In the genomic region with DNA sequence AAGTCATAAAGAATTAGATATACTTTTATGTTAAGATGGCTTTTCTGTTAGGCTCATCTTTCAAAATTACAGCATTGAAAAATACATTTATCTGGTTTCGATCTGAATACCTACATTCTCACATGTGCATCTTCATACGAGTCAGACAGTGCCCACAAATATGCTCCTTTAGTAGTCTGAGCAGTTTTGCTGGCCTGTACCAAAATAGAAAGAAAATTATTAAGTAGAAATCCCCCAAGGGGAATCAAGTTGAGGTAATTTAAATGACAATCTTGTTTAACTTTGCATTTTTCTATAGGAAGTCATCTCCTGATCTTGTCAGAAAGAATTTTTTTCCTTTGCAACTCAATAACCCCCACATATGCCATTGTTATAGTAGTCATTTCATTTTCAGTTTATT, we compare ENCODE assay signal across 16 cellular contexts.
DNase-seq lines count a peak whose midpoint lies in the region; ATAC-seq and TF ChIP-seq lines count a peak whose summit lies in the region.
"Had no signal": no experiment of that assay in that cellular context is flagged by ENCODE, and none has a peak within 500 bp of the region (broad histone marks: within the 10 kb centered on the region; RNA-seq: fewer than 3 reads in every experiment).

No MANE protein-coding gene starts in this region.

- no peaks in the 10 kb centered on the region for H3K4me1 ChIP-seq in right atrium auricular region
- H3K4me1 ChIP-seq: A549, suprapubic skin had no signal

- DNase-seq in EH (ENCODE audit: low read depth) (peak; percentile 82), right atrium auricular region (ENCODE audit: low spot score) (no peak), NCI-H1105 (lab: John Stamatoyannopoulos, UW) (no peak), endothelial cell (ENCODE audit: low spot score) (no peak)
- DNase-seq: activated T-cell treated with anti-CD3 and anti-CD28 coated beads, Interleukin-2, amount 50 U/mL, for 24 hours; DMS53; NCI-H1048; NCI-H524; Right ventricle myocardium superior had no signal

- no peaks in the 10 kb centered on the region for H3K36me3 ChIP-seq in right atrium auricular region
- H3K36me3 ChIP-seq: suprapubic skin had no signal

- H3K36me3 Mint-ChIP-seq in endothelial cell (ENCODE audit: low read depth, unreplicated experiment) = no peaks in the 10 kb centered on the region

- H3K9me3 Mint-ChIP-seq in endothelial cell (ENCODE audit: unreplicated experiment) = no peaks in the 10 kb centered on the region

- peak; percentile 39 for ATAC-seq in GM19043 (IDR thresholded peaks at IDR 0.05; ENCODE audit: low read depth, unreplicated experiment)
- peak; percentile 65 for ATAC-seq in HG02763 (IDR thresholded peaks at IDR 0.05; ENCODE audit: unreplicated experiment)
- peak; percentile 88 for ATAC-seq in HG03520 (IDR thresholded peaks at IDR 0.05; ENCODE audit: unreplicated experiment)
- ATAC-seq in HG03045 (IDR thresholded peaks at IDR 0.05; ENCODE audit: unreplicated experiment) = no peak
- ATAC-seq: A549 had no signal

- peaks cover 2% of the 10 kb centered on the region for H3K4me1 Mint-ChIP-seq in endothelial cell (ENCODE audit: unreplicated experiment)

- no peak overlapping the region for H3K27ac ChIP-seq in right atrium auricular region
- H3K27ac ChIP-seq: A549, suprapubic skin, VCaP had no signal

- TF ChIP-seq CTCF in right atrium auricular region (IDR thresholded peaks at IDR 0.05) = no peak
- no peak for TF ChIP-seq CTCF in endothelial cell (IDR thresholded peaks at IDR 0.05; ENCODE audit: unreplicated experiment)

- H3K27me3 Mint-ChIP-seq in endothelial cell (ENCODE audit: unreplicated experiment) = no peaks in the 10 kb centered on the region
- H3K27me3 Mint-ChIP-seq: activated T-cell treated with anti-CD3 and anti-CD28 coated beads, Interleukin-2, amount 50 U/mL, for 24 hours had no signal

- H3K4me3 ChIP-seq in right atrium auricular region = no peak overlapping the region
- H3K4me3 ChIP-seq: A549, suprapubic skin had no signal

- H3K27me3 ChIP-seq in right atrium auricular region = no peaks in the 10 kb centered on the region
- H3K27me3 ChIP-seq: suprapubic skin had no signal

- H3K4me3 Mint-ChIP-seq in endothelial cell (ENCODE audit: unreplicated experiment) = no peak overlapping the region
- H3K4me3 Mint-ChIP-seq: activated T-cell treated with anti-CD3 and anti-CD28 coated beads, Interleukin-2, amount 50 U/mL, for 24 hours had no signal

- no peak overlapping the region for H3K27ac Mint-ChIP-seq in endothelial cell (ENCODE audit: unreplicated experiment)
- H3K27ac Mint-ChIP-seq: activated T-cell treated with anti-CD3 and anti-CD28 coated beads, Interleukin-2, amount 50 U/mL, for 24 hours had no signal

- H3K9me3 ChIP-seq in right atrium auricular region = no peaks in the 10 kb centered on the region
- H3K9me3 ChIP-seq: A549, suprapubic skin had no signal
